In the genomic region with DNA sequence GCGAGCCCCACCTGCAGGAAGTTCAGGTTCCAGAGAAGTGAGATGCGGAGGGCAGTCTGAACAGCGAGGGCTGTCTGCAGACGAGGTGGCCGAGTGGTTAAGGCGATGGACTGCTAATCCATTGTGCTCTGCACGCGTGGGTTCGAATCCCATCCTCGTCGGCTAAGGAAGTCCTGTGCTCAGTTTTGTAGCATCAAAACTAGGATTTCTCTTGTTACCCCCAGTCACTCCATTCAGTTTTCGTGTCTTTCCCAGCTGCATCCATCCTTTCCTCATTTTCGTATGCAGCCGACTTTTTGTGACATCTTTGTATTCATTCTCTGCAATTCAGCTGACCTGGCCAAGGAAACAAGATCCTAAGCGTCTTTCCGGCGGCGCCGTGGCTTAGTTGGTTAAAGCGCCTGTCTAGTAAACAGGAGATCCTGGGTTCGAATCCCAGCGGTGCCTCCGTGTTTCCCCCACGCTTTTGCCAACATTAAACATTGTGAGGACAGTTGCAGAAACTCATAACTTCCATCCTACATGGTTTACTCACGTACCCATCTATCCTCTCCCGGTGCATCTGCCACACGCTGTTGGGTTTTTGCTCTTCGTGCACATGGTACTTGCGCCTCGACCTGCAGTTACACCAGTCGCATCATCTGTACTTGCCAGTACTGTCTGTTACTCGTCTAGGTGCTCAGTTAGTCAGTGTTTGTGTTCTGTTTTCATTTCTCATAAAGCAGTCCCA, we compare ENCODE assay signal across 1 cellular context.
TF ChIP-seq lines count a peak whose summit lies in the region.

No MANE protein-coding gene starts in this region.

TF ChIP-seq in HEK293, 187 proteins besides CTCF, POLR2A, EP300 and RAD21 (continued from another document and continues in another):
- TF ChIP-seq, protein P1, sequence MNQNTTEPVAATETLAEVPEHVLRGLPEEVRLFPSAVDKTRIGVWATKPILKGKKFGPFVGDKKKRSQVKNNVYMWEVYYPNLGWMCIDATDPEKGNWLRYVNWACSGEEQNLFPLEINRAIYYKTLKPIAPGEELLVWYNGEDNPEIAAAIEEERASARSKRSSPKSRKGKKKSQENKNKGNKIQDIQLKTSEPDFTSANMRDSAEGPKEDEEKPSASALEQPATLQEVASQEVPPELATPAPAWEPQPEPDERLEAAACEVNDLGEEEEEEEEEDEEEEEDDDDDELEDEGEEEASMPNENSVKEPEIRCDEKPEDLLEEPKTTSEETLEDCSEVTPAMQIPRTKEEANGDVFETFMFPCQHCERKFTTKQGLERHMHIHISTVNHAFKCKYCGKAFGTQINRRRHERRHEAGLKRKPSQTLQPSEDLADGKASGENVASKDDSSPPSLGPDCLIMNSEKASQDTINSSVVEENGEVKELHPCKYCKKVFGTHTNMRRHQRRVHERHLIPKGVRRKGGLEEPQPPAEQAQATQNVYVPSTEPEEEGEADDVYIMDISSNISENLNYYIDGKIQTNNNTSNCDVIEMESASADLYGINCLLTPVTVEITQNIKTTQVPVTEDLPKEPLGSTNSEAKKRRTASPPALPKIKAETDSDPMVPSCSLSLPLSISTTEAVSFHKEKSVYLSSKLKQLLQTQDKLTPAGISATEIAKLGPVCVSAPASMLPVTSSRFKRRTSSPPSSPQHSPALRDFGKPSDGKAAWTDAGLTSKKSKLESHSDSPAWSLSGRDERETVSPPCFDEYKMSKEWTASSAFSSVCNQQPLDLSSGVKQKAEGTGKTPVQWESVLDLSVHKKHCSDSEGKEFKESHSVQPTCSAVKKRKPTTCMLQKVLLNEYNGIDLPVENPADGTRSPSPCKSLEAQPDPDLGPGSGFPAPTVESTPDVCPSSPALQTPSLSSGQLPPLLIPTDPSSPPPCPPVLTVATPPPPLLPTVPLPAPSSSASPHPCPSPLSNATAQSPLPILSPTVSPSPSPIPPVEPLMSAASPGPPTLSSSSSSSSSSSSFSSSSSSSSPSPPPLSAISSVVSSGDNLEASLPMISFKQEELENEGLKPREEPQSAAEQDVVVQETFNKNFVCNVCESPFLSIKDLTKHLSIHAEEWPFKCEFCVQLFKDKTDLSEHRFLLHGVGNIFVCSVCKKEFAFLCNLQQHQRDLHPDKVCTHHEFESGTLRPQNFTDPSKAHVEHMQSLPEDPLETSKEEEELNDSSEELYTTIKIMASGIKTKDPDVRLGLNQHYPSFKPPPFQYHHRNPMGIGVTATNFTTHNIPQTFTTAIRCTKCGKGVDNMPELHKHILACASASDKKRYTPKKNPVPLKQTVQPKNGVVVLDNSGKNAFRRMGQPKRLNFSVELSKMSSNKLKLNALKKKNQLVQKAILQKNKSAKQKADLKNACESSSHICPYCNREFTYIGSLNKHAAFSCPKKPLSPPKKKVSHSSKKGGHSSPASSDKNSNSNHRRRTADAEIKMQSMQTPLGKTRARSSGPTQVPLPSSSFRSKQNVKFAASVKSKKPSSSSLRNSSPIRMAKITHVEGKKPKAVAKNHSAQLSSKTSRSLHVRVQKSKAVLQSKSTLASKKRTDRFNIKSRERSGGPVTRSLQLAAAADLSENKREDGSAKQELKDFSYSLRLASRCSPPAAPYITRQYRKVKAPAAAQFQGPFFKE (tag by site-specific recombination; IDR thresholded peaks at IDR 0.05; ENCODE audit: borderline replicate concordance) = no peak
- TF ChIP-seq TRIM28 (IDR thresholded peaks at IDR 0.05; ENCODE audit: borderline replicate concordance, low read length) (peak; percentile 93), SETDB1 (IDR thresholded peaks at IDR 0.05; ENCODE audit: insufficient read length, low read length) (no peak), ZNF24 (tag by site-specific recombination; IDR thresholded peaks at IDR 0.05) (peak; percentile 86), ZNF544 (tag by site-specific recombination; IDR thresholded peaks at IDR 0.05) (no peak), ZNF768 (tag by site-specific recombination; IDR thresholded peaks at IDR 0.05) (peak; percentile 30; the same call in 1 of the 2 replicates), ZNF777 (tag by site-specific recombination; IDR thresholded peaks at IDR 0.05; ENCODE audit: borderline replicate concordance) (peak; percentile 78; the same call in 1 of the 2 replicates), ZNF184 (tag by site-specific recombination; IDR thresholded peaks at IDR 0.05) (peak; percentile 70), ZFHX2 (tag by site-specific recombination; conservative IDR thresholded peaks at IDR 0.05) (peak; percentile 76), ZNF571 (tag by site-specific recombination; IDR thresholded peaks at IDR 0.05) (no peak), ZNF561 (tag by site-specific recombination; IDR thresholded peaks at IDR 0.05; ENCODE audit: borderline replicate concordance) (peak; percentile 81), ZNF140 (tag by site-specific recombination; IDR thresholded peaks at IDR 0.05) (no peak), SP3 (tag by site-specific recombination; IDR thresholded peaks at IDR 0.05) (peak; percentile 5; the same call in 1 of the 2 replicates), GLI2 (tag by site-specific recombination; IDR thresholded peaks at IDR 0.05; ENCODE audit: borderline replicate concordance, low read depth) (no peak; the same call in 1 of the 2 replicates), ZBTB21 (tag by site-specific recombination; IDR thresholded peaks at IDR 0.05) (peak; percentile 73), ZNF266 (tag by site-specific recombination; IDR thresholded peaks at IDR 0.05; ENCODE audit: low read depth) (no peak), MYNN (tag by site-specific recombination; IDR thresholded peaks at IDR 0.05; ENCODE audit: borderline replicate concordance) (no peak), ZIC2 (tag by site-specific recombination; IDR thresholded peaks at IDR 0.05) (peak; percentile 22; the same call in 1 of the 2 replicates)
- TF ChIP-seq, protein P2, sequence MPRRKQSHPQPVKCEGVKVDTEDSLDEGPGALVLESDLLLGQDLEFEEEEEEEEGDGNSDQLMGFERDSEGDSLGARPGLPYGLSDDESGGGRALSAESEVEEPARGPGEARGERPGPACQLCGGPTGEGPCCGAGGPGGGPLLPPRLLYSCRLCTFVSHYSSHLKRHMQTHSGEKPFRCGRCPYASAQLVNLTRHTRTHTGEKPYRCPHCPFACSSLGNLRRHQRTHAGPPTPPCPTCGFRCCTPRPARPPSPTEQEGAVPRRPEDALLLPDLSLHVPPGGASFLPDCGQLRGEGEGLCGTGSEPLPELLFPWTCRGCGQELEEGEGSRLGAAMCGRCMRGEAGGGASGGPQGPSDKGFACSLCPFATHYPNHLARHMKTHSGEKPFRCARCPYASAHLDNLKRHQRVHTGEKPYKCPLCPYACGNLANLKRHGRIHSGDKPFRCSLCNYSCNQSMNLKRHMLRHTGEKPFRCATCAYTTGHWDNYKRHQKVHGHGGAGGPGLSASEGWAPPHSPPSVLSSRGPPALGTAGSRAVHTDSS (tag by site-specific recombination; IDR thresholded peaks at IDR 0.05) = peak; percentile 4; the same call in 1 of the 2 replicates
- TF ChIP-seq, protein P3, sequence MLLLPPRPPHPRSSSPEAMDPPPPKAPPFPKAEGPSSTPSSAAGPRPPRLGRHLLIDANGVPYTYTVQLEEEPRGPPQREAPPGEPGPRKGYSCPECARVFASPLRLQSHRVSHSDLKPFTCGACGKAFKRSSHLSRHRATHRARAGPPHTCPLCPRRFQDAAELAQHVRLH (tag by site-specific recombination; IDR thresholded peaks at IDR 0.05) = peak; percentile 88; the same call in 1 of the 2 replicates
- TF ChIP-seq, protein P4, sequence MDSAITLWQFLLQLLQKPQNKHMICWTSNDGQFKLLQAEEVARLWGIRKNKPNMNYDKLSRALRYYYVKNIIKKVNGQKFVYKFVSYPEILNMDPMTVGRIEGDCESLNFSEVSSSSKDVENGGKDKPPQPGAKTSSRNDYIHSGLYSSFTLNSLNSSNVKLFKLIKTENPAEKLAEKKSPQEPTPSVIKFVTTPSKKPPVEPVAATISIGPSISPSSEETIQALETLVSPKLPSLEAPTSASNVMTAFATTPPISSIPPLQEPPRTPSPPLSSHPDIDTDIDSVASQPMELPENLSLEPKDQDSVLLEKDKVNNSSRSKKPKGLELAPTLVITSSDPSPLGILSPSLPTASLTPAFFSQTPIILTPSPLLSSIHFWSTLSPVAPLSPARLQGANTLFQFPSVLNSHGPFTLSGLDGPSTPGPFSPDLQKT (IDR thresholded peaks at IDR 0.05; ENCODE audit: borderline replicate concordance, low read depth, low read length) = 0 out of 2 replicates have a peak, but pooled peaks have one; percentile 52
- TF ChIP-seq, protein P5, sequence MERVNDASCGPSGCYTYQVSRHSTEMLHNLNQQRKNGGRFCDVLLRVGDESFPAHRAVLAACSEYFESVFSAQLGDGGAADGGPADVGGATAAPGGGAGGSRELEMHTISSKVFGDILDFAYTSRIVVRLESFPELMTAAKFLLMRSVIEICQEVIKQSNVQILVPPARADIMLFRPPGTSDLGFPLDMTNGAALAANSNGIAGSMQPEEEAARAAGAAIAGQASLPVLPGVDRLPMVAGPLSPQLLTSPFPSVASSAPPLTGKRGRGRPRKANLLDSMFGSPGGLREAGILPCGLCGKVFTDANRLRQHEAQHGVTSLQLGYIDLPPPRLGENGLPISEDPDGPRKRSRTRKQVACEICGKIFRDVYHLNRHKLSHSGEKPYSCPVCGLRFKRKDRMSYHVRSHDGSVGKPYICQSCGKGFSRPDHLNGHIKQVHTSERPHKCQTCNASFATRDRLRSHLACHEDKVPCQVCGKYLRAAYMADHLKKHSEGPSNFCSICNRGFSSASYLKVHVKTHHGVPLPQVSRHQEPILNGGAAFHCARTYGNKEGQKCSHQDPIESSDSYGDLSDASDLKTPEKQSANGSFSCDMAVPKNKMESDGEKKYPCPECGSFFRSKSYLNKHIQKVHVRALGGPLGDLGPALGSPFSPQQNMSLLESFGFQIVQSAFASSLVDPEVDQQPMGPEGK (tag by site-specific recombination; IDR thresholded peaks at IDR 0.05) = peak; percentile 55
- TF ChIP-seq, protein P6, sequence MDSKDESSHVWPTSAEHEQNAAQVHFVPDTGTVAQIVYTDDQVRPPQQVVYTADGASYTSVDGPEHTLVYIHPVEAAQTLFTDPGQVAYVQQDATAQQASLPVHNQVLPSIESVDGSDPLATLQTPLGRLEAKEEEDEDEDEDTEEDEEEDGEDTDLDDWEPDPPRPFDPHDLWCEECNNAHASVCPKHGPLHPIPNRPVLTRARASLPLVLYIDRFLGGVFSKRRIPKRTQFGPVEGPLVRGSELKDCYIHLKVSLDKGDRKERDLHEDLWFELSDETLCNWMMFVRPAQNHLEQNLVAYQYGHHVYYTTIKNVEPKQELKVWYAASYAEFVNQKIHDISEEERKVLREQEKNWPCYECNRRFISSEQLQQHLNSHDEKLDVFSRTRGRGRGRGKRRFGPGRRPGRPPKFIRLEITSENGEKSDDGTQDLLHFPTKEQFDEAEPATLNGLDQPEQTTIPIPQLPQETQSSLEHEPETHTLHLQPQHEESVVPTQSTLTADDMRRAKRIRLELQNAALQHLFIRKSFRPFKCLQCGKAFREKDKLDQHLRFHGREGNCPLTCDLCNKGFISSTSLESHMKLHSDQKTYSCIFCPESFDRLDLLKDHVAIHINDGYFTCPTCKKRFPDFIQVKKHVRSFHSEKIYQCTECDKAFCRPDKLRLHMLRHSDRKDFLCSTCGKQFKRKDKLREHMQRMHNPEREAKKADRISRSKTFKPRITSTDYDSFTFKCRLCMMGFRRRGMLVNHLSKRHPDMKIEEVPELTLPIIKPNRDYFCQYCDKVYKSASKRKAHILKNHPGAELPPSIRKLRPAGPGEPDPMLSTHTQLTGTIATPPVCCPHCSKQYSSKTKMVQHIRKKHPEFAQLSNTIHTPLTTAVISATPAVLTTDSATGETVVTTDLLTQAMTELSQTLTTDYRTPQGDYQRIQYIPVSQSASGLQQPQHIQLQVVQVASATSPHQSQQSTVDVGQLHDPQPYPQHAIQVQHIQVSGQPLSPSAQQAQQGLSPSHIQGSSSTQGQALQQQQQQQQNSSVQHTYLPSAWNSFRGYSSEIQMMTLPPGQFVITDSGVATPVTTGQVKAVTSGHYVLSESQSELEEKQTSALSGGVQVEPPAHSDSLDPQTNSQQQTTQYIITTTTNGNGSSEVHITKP (tag by site-specific recombination; IDR thresholded peaks at IDR 0.05) = 0 out of 2 replicates have a peak, but pooled peaks have one; percentile 21
- TF ChIP-seq, protein P7, sequence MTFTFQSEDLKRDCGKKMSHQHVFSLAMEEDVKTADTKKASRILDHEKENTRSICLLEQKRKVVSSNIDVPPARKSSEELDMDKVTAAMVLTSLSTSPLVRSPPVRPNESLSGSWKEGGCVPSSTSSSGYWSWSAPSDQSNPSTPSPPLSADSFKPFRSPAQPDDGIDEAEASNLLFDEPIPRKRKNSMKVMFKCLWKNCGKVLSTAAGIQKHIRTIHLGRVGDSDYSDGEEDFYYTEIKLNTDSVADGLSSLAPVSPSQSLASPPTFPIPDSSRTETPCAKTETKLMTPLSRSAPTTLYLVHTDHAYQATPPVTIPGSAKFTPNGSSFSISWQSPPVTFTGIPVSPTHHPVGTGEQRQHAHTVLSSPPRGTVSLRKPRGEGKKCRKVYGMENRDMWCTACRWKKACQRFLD (tag by site-specific recombination; IDR thresholded peaks at IDR 0.05) = no peak
- TF ChIP-seq, protein P8, sequence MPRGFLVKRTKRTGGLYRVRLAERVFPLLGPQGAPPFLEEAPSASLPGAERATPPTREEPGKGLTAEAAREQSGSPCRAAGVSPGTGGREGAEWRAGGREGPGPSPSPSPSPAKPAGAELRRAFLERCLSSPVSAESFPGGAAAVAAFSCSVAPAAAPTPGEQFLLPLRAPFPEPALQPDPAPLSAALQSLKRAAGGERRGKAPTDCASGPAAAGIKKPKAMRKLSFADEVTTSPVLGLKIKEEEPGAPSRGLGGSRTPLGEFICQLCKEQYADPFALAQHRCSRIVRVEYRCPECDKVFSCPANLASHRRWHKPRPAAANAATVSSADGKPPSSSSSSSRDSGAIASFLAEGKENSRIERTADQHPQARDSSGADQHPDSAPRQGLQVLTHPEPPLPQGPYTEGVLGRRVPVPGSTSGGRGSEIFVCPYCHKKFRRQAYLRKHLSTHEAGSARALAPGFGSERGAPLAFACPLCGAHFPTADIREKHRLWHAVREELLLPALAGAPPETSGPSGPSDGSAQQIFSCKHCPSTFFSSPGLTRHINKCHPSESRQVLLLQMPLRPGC (tag by site-specific recombination; IDR thresholded peaks at IDR 0.05) = peak; percentile 76
- TF ChIP-seq, protein P9, sequence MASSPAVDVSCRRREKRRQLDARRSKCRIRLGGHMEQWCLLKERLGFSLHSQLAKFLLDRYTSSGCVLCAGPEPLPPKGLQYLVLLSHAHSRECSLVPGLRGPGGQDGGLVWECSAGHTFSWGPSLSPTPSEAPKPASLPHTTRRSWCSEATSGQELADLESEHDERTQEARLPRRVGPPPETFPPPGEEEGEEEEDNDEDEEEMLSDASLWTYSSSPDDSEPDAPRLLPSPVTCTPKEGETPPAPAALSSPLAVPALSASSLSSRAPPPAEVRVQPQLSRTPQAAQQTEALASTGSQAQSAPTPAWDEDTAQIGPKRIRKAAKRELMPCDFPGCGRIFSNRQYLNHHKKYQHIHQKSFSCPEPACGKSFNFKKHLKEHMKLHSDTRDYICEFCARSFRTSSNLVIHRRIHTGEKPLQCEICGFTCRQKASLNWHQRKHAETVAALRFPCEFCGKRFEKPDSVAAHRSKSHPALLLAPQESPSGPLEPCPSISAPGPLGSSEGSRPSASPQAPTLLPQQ (tag by site-specific recombination; IDR thresholded peaks at IDR 0.05) = peak; percentile 67
- TF ChIP-seq, protein P10, sequence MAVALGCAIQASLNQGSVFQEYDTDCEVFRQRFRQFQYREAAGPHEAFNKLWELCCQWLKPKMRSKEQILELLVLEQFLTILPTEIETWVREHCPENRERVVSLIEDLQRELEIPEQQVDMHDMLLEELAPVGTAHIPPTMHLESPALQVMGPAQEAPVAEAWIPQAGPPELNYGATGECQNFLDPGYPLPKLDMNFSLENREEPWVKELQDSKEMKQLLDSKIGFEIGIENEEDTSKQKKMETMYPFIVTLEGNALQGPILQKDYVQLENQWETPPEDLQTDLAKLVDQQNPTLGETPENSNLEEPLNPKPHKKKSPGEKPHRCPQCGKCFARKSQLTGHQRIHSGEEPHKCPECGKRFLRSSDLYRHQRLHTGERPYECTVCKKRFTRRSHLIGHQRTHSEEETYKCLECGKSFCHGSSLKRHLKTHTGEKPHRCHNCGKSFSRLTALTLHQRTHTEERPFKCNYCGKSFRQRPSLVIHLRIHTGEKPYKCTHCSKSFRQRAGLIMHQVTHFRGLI (tag by site-specific recombination; IDR thresholded peaks at IDR 0.05) = no peak; the same call in 1 of the 2 replicates
